28 cellular contexts compared by ENCODE assay signal in the genomic region with DNA sequence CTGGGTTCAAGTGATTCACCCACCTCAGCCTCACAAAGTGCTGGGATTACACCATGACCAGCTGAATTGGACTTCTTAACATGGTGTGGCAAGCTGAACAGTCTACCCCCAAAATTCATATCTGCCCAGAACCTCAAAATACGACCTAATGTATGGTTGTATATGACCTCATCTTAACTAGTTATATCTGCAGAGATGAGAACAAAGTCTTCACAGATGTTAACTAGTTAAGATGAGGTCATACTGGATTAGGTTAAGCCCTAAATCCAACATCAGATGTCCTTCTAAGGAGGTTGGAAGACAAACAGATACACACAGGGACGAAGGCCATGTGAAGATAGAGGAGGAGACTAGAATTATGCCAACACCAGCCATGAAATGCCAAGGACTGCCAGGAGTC.
"Had no signal": no experiment of that assay in that cellular context is flagged by ENCODE, and none has a peak within 500 bp of the region (broad histone marks: within the 10 kb centered on the region; RNA-seq: fewer than 3 reads in every experiment).

No MANE protein-coding gene starts in this region.

- H3K36me3 ChIP-seq: brain microvascular endothelial cell had no signal

- H3K27ac ChIP-seq: brain microvascular endothelial cell, coronary artery, dorsolateral prefrontal cortex had no signal

- DNase-seq: activated CD4-positive, alpha-beta memory T cell treated with anti-CD3 and anti-CD28 coated beads, Interleukin-2, amount 10 ng/mL, durations not matched to agents 7 days and 5 days; activated CD4-positive, alpha-beta T cell treated with anti-CD3 and anti-CD28 coated beads for 1 hour; activated CD4-positive, alpha-beta T cell treated with anti-CD3 and anti-CD28 coated beads for 4 hours; activated CD4-positive, alpha-beta T cell treated with anti-CD3 and anti-CD28 coated beads, Interleukin-2, amount 10 ng/mL, durations not matched to agents 7 days and 5 days; activated CD4-positive, alpha-beta T cell treated with anti-CD3 and anti-CD28 coated beads, Interleukin-2, amount 50 U/mL, for 4 hours; activated CD4-positive, CD25-positive, alpha-beta regulatory T cell; activated CD8-positive, alpha-beta memory T cell treated with anti-CD3 and anti-CD28 coated beads, Interleukin-2, amount 50 U/mL, for 48 hours; activated gamma-delta T cell; activated naive CD4-positive, alpha-beta T cell; activated naive CD4-positive, alpha-beta T cell treated with anti-CD3 and anti-CD28 coated beads, Interleukin-2, amount 10 ng/mL, durations not matched to agents 7 days and 5 days; activated naive CD8-positive, alpha-beta T cell treated with anti-CD3 and anti-CD28 coated beads, Interleukin-2, amount 10 ng/mL, durations not matched to agents 7 days and 5 days; activated T-cell treated with anti-CD3 and anti-CD28 coated beads for 4 hours; activated T-cell treated with anti-CD3 and anti-CD28 coated beads, Interleukin-2, amount 50 U/mL, for 24 hours; activated T-cell treated with anti-CD3 and anti-CD28 coated beads, Interleukin-2, amount 50 U/mL, for 72 hours; brain microvascular endothelial cell; dorsolateral prefrontal cortex; effector memory CD4-positive, alpha-beta T cell; endodermal cell; foreskin fibroblast; T-helper 1 cell; T-helper 17 cell; T1000 had no signal

- FAIRE-seq: astrocyte, bronchial epithelial cell, frontal cortex had no signal

- H3K27me3 ChIP-seq: brain microvascular endothelial cell had no signal

- H3K4me3 ChIP-seq: coronary artery, dorsolateral prefrontal cortex had no signal

- ATAC-seq: activated naive CD4-positive, alpha-beta T cell treated with anti-CD3 and anti-CD28 coated beads, Interleukin-2, amount 50 U/mL, for 72 hours; activated T-cell treated with anti-CD3 and anti-CD28 coated beads, Interleukin-2, amount 50 U/mL, for 72 hours; esophagus mucosa; T-helper 17 cell had no signal
